Comparison of ENCODE assay signal across 20 cellular contexts in genomic region chr7:76261935-76262334, GRCh38.
"Had no signal": no experiment of that assay in that cellular context is flagged by ENCODE, and none has a peak within 500 bp of the region (broad histone marks: within the 10 kb centered on the region; RNA-seq: fewer than 3 reads in every experiment).

No MANE protein-coding gene starts in this region.

- H3K36me3 Mint-ChIP-seq: activated CD4-positive, alpha-beta memory T cell treated with anti-CD3 and anti-CD28 coated beads for 36 hours had no signal

- H3K27ac ChIP-seq: coronary artery, gastrocnemius medialis, left lung, tibial nerve, VCaP had no signal

- H3K4me1 Mint-ChIP-seq: activated naive CD8-positive, alpha-beta T cell treated with anti-CD3 and anti-CD28 coated beads, Interleukin-2, amount 50 U/mL, for 24 hours had no signal

- DNase-seq: activated CD4-positive, alpha-beta memory T cell treated with anti-CD3 and anti-CD28 coated beads for 36 hours; activated naive CD8-positive, alpha-beta T cell treated with anti-CD3 and anti-CD28 coated beads, Interleukin-2, amount 50 U/mL, for 24 hours; activated T-cell treated with anti-CD3 and anti-CD28 coated beads for 4 hours; anterior cingulate cortex; gastrocnemius medialis; head of caudate nucleus; kidney; left lung; mammary epithelial cell; stimulated activated naive CD8-positive, alpha-beta T cell treated with anti-CD3 and anti-CD28 coated beads, Interleukin-15, Interleukin-2, amounts not matched to agents 100 U/mL and 50 U/mL, for 24 hours; substantia nigra; T-helper 2 cell had no signal

- H3K36me3 ChIP-seq: gastrocnemius medialis, left lung, tibial nerve had no signal

- H3K9me3 Mint-ChIP-seq: activated CD4-positive, alpha-beta memory T cell treated with anti-CD3 and anti-CD28 coated beads for 36 hours; activated naive CD8-positive, alpha-beta T cell treated with anti-CD3 and anti-CD28 coated beads, Interleukin-2, amount 50 U/mL, for 24 hours; activated T-helper 1 cell treated with anti-CD3 and anti-CD28 coated beads, Interleukin-12 subunit alpha, Interleukin-12 subunit beta, Interleukin-2, Interleukin-4 antibody, amounts not matched to agents 30 ng/mL and 10 ng/mL and 1 ng/mL, durations not matched to agents 14 hours and 24 hours and 36 hours had no signal

- H3K4me3 Mint-ChIP-seq: activated CD4-positive, alpha-beta memory T cell treated with anti-CD3 and anti-CD28 coated beads for 36 hours; activated naive CD8-positive, alpha-beta T cell treated with anti-CD3 and anti-CD28 coated beads, Interleukin-2, amount 50 U/mL, for 24 hours; activated T-helper 1 cell treated with anti-CD3 and anti-CD28 coated beads, Interleukin-12 subunit alpha, Interleukin-12 subunit beta, Interleukin-2, Interleukin-4 antibody, amounts not matched to agents 30 ng/mL and 10 ng/mL and 1 ng/mL, durations not matched to agents 14 hours and 24 hours and 36 hours had no signal

- H3K9me3 ChIP-seq: gastrocnemius medialis, left lung had no signal

- H3K27ac Mint-ChIP-seq: activated CD4-positive, alpha-beta memory T cell treated with anti-CD3 and anti-CD28 coated beads for 36 hours; activated naive CD8-positive, alpha-beta T cell treated with anti-CD3 and anti-CD28 coated beads, Interleukin-2, amount 50 U/mL, for 24 hours; activated T-helper 1 cell treated with anti-CD3 and anti-CD28 coated beads, Interleukin-12 subunit alpha, Interleukin-12 subunit beta, Interleukin-2, Interleukin-4 antibody, amounts not matched to agents 30 ng/mL and 10 ng/mL and 1 ng/mL, durations not matched to agents 14 hours and 24 hours and 36 hours; progenitor cell of endocrine pancreas had no signal

- FAIRE-seq: endometrium, kidney, urothelium cell line had no signal

- ATAC-seq: activated naive CD8-positive, alpha-beta T cell treated with anti-CD3 and anti-CD28 coated beads, Interleukin-2, amount 50 U/mL, for 24 hours; esophagus mucosa; gastrocnemius medialis; left lung; stimulated activated naive CD8-positive, alpha-beta T cell treated with anti-CD3 and anti-CD28 coated beads, Interleukin-15, Interleukin-2, amounts not matched to agents 100 U/mL and 50 U/mL, for 24 hours had no signal

- H3K4me3 ChIP-seq: coronary artery, gastrocnemius medialis, left lung, tibial nerve had no signal
